8 cellular contexts compared by ENCODE assay signal in genomic region chr12:56127485-56127887, GRCh38. TPM values are rescaled to one million over a fixed set of nuclear protein-coding genes. Genes with fewer than 3 reads are reported as not detected.
A peak's percentile ranks its signal among the peaks of the same experiment; 100 is the strongest.
DNase-seq lines count a peak whose midpoint lies in the region; ATAC-seq, FAIRE-seq and TF ChIP-seq lines count a peak whose summit lies in the region.

No MANE protein-coding gene starts in this region.

- H3K27me3 Mint-ChIP-seq in CD4-positive, alpha-beta T cell, result no peaks in the 10 kb centered on the region

- peaks cover 12% of the 10 kb centered on the region for H3K23me2 ChIP-seq in H1 (ENCODE audit: low read depth, low read length)

- H3K4me3 ChIP-seq in OCI-LY3 (ENCODE audit: low read length) (peak overlapping the region; percentile 77), H1 (ENCODE audit: extremely low read depth in 1 of 4, insufficient read depth in 2 of 4, low read depth in 3 of 4, low read length in 4 of 4) (peak overlapping the region; percentile 26 to 59 (median 34))

- H4K20me1 ChIP-seq in OCI-LY3 (ENCODE audit: insufficient read depth, low read length) (no peaks in the 10 kb centered on the region), H1 (replicated peaks in 1 of 2; ENCODE audit: control insufficient read depth in 1 of 2, insufficient read depth in 2 of 2, low read length in 2 of 2) (peaks cover 0 to 2% of the 10 kb centered on the region in 2 experiments)

- H3K27ac Mint-ChIP-seq in CD4-positive, alpha-beta T cell, result peak overlapping the region; percentile 86

- H2BK5ac ChIP-seq in H1 (ENCODE audit: low read depth, low read length), result no peak overlapping the region

- H4K91ac ChIP-seq in H1 (replicated peaks; ENCODE audit: insufficient read length, low read length), result no peak overlapping the region

- no peak for TF ChIP-seq EP300 in H1 (IDR thresholded peaks at IDR 0.05; ENCODE audit: borderline replicate concordance in 1 of 2, low read depth in 2 of 2, low read length in 2 of 2)

- H3K4me1 Mint-ChIP-seq in CD4-positive, alpha-beta T cell (ENCODE audit: low read depth), result peaks cover 69% of the 10 kb centered on the region

- H2AFZ ChIP-seq in OCI-LY3 (ENCODE audit: low read depth, low read length), result no peak overlapping the region; the same call in 1 of the 2 replicates
- no peak overlapping the region for H2AFZ ChIP-seq in H1 (ENCODE audit: low read length)

- no peaks in the 10 kb centered on the region for H3K9me3 ChIP-seq in CD4-positive, alpha-beta T cell (ENCODE audit: control insufficient read depth, low read length)
- H3K9me3 ChIP-seq in OCI-LY3 (ENCODE audit: insufficient read depth, low read length) (no peaks in the 10 kb centered on the region), H1 (ENCODE audit: insufficient read depth in 2 of 2, low read depth in 1 of 2, low read length in 1 of 2) (no peaks in the 10 kb centered on the region; a peak in 1 of 4 replicates)

- peaks cover 29% of the 10 kb centered on the region for H3K4me1 ChIP-seq in OCI-LY3 (ENCODE audit: low read length)
- H3K4me1 ChIP-seq in H1 (replicated peaks in 1 of 4; ENCODE audit: control insufficient read depth in 3 of 4, insufficient read depth in 4 of 4, low read length in 3 of 4), result peaks cover 0 to 13% (median 5%) of the 10 kb centered on the region in 4 experiments; a peak in 5 of 7 replicates

- peak overlapping the region; percentile 56 for H3K27ac ChIP-seq in CD4-positive, alpha-beta T cell (ENCODE audit: low read depth, low read length)
- H3K27ac ChIP-seq in OCI-LY3 (ENCODE audit: low read length), result peak overlapping the region; percentile 97
- H3K27ac ChIP-seq in H1 (ENCODE audit: low read depth, low read length), result peak overlapping the region; percentile 70

- H3K9ac ChIP-seq in OCI-LY3 (ENCODE audit: low read length) (peak overlapping the region; percentile 74), H1 (replicated peaks in 1 of 4; ENCODE audit: extremely low read depth in 1 of 4, low read depth in 3 of 4, low read length in 3 of 4) (peak overlapping the region in 3 of 4 experiments; percentile 42 to 79 (median 64); a peak in 5 of 7 replicates)

- no peaks in the 10 kb centered on the region for H3K9me3 Mint-ChIP-seq in CD4-positive, alpha-beta T cell

- no peak for ATAC-seq in CD4-positive, alpha-beta T cell (ENCODE audit: poor library complexity)
- ATAC-seq in omental fat pad (ENCODE audit: low FRiP score) (peak; percentile 2), GM21423 (IDR thresholded peaks at IDR 0.05; ENCODE audit: unreplicated experiment) (no peak), HG02759 (IDR thresholded peaks at IDR 0.05; ENCODE audit: unreplicated experiment) (no peak)

- peaks cover 48% of the 10 kb centered on the region for H3K36me3 Mint-ChIP-seq in CD4-positive, alpha-beta T cell (ENCODE audit: low read depth)

- H3K23ac ChIP-seq in H1 (ENCODE audit: insufficient read length), result no peak overlapping the region

- no peak; a peak in 1 of 3 replicates for TF ChIP-seq POLR2A in H1 (IDR thresholded peaks at IDR 0.05; ENCODE audit: control extremely low read depth in 1 of 2, low read depth in 2 of 2, low read length in 2 of 2)

- H3K4ac ChIP-seq in H1 (replicated peaks; ENCODE audit: insufficient read length, low read depth, low read length), result no peak overlapping the region

- H3K4me3 Mint-ChIP-seq in CD4-positive, alpha-beta T cell, result peak overlapping the region; percentile 97

- no peaks in the 10 kb centered on the region for H3K79me1 ChIP-seq in H1 (ENCODE audit: low read depth, low read length)

- no peaks in the 10 kb centered on the region for H3K27me3 ChIP-seq in CD4-positive, alpha-beta T cell (ENCODE audit: control insufficient read depth, insufficient read depth, low read length)
- H3K27me3 ChIP-seq in OCI-LY3 (ENCODE audit: low read depth, low read length) (no peaks in the 10 kb centered on the region), H1 (replicated peaks in 1 of 4; ENCODE audit: control insufficient read depth in 3 of 4, extremely low read depth in 1 of 4, insufficient read depth in 3 of 4, low read length in 3 of 4) (no peaks in the 10 kb centered on the region)

- POLR2A ChIA-PET in CD4-positive, alpha-beta T cell (lab: Charles Lee), result interaction anchor here (0.6 to 6.5 kb wide), 33 partner anchors 10 to 1847 kb away, joined by 3 to 133 read pairs (median 5); partner anchors contain the start of genes BAZ2A, CBX5, CNPY2 and DNAJC14
- POLR2A ChIA-PET in H1 (lab: Charles Lee; ENCODE audit: partially characterized antibody), result interaction anchor here (0.6 to 5.3 kb wide), 15 partner anchors 9 to 139 kb away, joined by 3 to 161 read pairs (median 5); partner anchors contain the start of genes COQ10A, ERBB3, MYL6B and PA2G4

- no peak for TF ChIP-seq RAD21 in H1 (IDR thresholded peaks at IDR 0.05 in 1 of 2, conservative IDR thresholded peaks at IDR 0.05 in 1 of 2; ENCODE audit: low read depth in 2 of 2, low read length in 2 of 2)

- H4K5ac ChIP-seq in H1 (ENCODE audit: insufficient read length, low read depth, low read length), result no peak overlapping the region

- no peak for TF ChIP-seq CTCF in CD4-positive, alpha-beta T cell (IDR thresholded peaks at IDR 0.05)
- TF ChIP-seq CTCF in OCI-LY3 (IDR thresholded peaks at IDR 0.05; ENCODE audit: low read depth, low read length) (no peak), H1 (IDR thresholded peaks at IDR 0.05; ENCODE audit: control extremely low read depth in 1 of 3, insufficient read depth in 1 of 3, low read depth in 1 of 3, low read length in 3 of 3) (no peak), omental fat pad (IDR thresholded peaks at IDR 0.05) (no peak)

- peak overlapping the region; percentile 96 for H3K4me2 ChIP-seq in OCI-LY3 (ENCODE audit: low read length)
- peak overlapping the region; percentile 70 to 98 for H3K4me2 ChIP-seq in H1 (ENCODE audit: insufficient read depth in 1 of 2, low read depth in 2 of 2, low read length in 2 of 2)

- WGBS in H1 (ENCODE audit: extremely low coverage in 1 of 2, insufficient coverage in 1 of 2, insufficient read length in 1 of 2, insufficient replicate concordance in 2 of 2, low coverage in 1 of 2, low lambda C conversion rate in 2 of 2, missing lambda C conversion rate in 1 of 2), 2 experiments, result 7% methylated on average over 8 of the region's 8 CpGs; no CpG with 5 or more reads in 1 of the 2 experiments

- no peak overlapping the region for H2BK20ac ChIP-seq in H1 (ENCODE audit: low read length)

- H3K56ac ChIP-seq in H1 (replicated peaks; ENCODE audit: insufficient read length, low read depth, low read length), result no peak overlapping the region

- H2BK12ac ChIP-seq in H1 (ENCODE audit: low read depth, low read length), result no peak overlapping the region

- no peak overlapping the region for H4K8ac ChIP-seq in H1 (ENCODE audit: extremely low read depth, insufficient read depth, low read length)

- H3K36me3 ChIP-seq in OCI-LY3 (replicated peaks; ENCODE audit: low read depth, low read length), result peaks cover 23% of the 10 kb centered on the region
- peaks cover 11 to 22% (median 18%) of the 10 kb centered on the region in 4 experiments for H3K36me3 ChIP-seq in H1 (ENCODE audit: control insufficient read depth in 2 of 4, insufficient read depth in 4 of 4, low read length in 3 of 4)

- H3K14ac ChIP-seq in H1 (ENCODE audit: insufficient read length), result no peak overlapping the region

- CTCF ChIA-PET in CD4-positive, alpha-beta T cell (lab: Charles Lee), result interaction anchor here (0.6 to 9.6 kb wide), 11 partner anchors 10 to 389 kb away, joined by 3 to 138 read pairs (median 5); partner anchors contain the start of genes ANKRD52, MYL6, MYL6B and SMARCC2
- CTCF ChIA-PET in H1 (lab: Charles Lee; ENCODE audit: partially characterized antibody), result interaction anchor here (0.6 to 5.4 kb wide), 14 partner anchors 8 to 133 kb away, joined by 3 to 46 read pairs (median 6); partner anchors contain the start of genes RNF41, SMARCC2 and ZC3H10

- H3K79me2 ChIP-seq in OCI-LY3 (ENCODE audit: low read length), result peaks cover 11% of the 10 kb centered on the region
- peaks cover 0 to 10% of the 10 kb centered on the region in 2 experiments; a peak in 1 of 4 replicates for H3K79me2 ChIP-seq in H1 (ENCODE audit: control insufficient read depth in 1 of 2, insufficient read depth in 2 of 2, low read length in 2 of 2)

- intact Hi-C loops in CD4-positive, alpha-beta T cell (cut with DNase I, micrococcal nuclease), result loop anchor here (2.0 to 5.0 kb wide), 3 partner anchors 61 to 385 kb away; partner anchors contain the start of genes CS (in 1 of the 2), GDF11 (in 1 of the 2) and SMARCC2 (in 1 of the 2)

- no peak overlapping the region for H2BK15ac ChIP-seq in H1 (ENCODE audit: low read length)

- H3K18ac ChIP-seq in H1 (ENCODE audit: extremely low read depth, low read length), result no peak overlapping the region

- no peak overlapping the region for H2BK120ac ChIP-seq in H1 (replicated peaks; ENCODE audit: low read depth, low read length)

- FAIRE-seq in H1 (lab: Jason Lieb, UNC), result no peak
- no peak for FAIRE-seq in urothelium cell line (lab: Jason Lieb, UNC)

- H2AK5ac ChIP-seq in H1 (ENCODE audit: low read depth, low read length), result no peak overlapping the region

- no peak for DNase-seq in CD4-positive, alpha-beta T cell
- no peak for DNase-seq in H1 (ENCODE audit: low read depth in 1 of 2, low spot score in 2 of 2)
- DNase-seq in omental fat pad (ENCODE audit: low spot score), result no peak
- no peak for DNase-seq in T1000 (lab: John Stamatoyannopoulos, UW)
- no peak for DNase-seq in urothelium cell line (ENCODE audit: low spot score)

RNA-seq across cellular contexts. Expression of gene ESYT1, which starts 0.6 kb away (rescaled TPM):
- total RNA-seq in CD4-positive, alpha-beta T cell, result 10 to 100 TPM; 88.5 to 90.3 TPM
- 85.1 and 86.9 TPM in 2 replicates for total RNA-seq in H1 (2021; fragmentation: NEBNext Ultra II Directional; extraction: Animal tissue kit (Norgen Biotek cat#: 25700))
- 165 and 174 TPM in 2 replicates for polyA plus RNA-seq in H1 (2011; rRNA removed)
- 109 TPM for polyA plus RNA-seq in H1 (2011; cell fraction: cytosol; rRNA removed)
- polyA plus RNA-seq in H1 (2011; cell fraction: nucleus; rRNA removed), result 167 TPM
- 58.5 to 85.3 TPM (median 79.3 TPM) in 4 replicates for polyA plus RNA-seq in H1 (2012, experiment 1 of 2)
- 88.6 TPM for polyA plus RNA-seq in H1 (2012, experiment 2 of 2)
- 133 TPM for polyA plus RNA-seq in H1 (2013, experiment 1 of 2)
- 120 TPM for polyA plus RNA-seq in H1 (2013, experiment 2 of 2)
- 180 and 199 TPM in 2 replicates for polyA minus RNA-seq in H1 (2011; rRNA and poly(A)+ RNA removed)
- 107 TPM for polyA minus RNA-seq in H1 (2011; cell fraction: cytosol; rRNA and poly(A)+ RNA removed)
- polyA minus RNA-seq in H1 (2011; cell fraction: nucleus; rRNA and poly(A)+ RNA removed), result 81.1 TPM
- total RNA-seq in omental fat pad, result 100 to 1,000 TPM; 129 to 447 (median 345) TPM

RNA-seq across cellular contexts. Expression of gene ZC3H10, which starts 9.4 kb away (rescaled TPM):
- 1 to 10 TPM; 6.3 to 8.9 TPM for total RNA-seq in CD4-positive, alpha-beta T cell
- 11.2 and 12.5 TPM in 2 replicates for total RNA-seq in H1 (2021; fragmentation: NEBNext Ultra II Directional; extraction: Animal tissue kit (Norgen Biotek cat#: 25700))
- 4.0 and 5.1 TPM in 2 replicates for polyA plus RNA-seq in H1 (2011; rRNA removed)
- 4.3 TPM for polyA plus RNA-seq in H1 (2011; cell fraction: cytosol; rRNA removed)
- 7.6 TPM for polyA plus RNA-seq in H1 (2011; cell fraction: nucleus; rRNA removed)
- 4.6 to 7.7 TPM (median 5.1 TPM) in 4 replicates for polyA plus RNA-seq in H1 (2012, experiment 1 of 2)
- 3.7 TPM for polyA plus RNA-seq in H1 (2012, experiment 2 of 2)
- 4.2 TPM for polyA plus RNA-seq in H1 (2013, experiment 1 of 2)
- 3.9 TPM for polyA plus RNA-seq in H1 (2013, experiment 2 of 2)
- 10.7 and 15.3 TPM in 2 replicates for polyA minus RNA-seq in H1 (2011; rRNA and poly(A)+ RNA removed)
- polyA minus RNA-seq in H1 (2011; cell fraction: cytosol; rRNA and poly(A)+ RNA removed), result 7.1 TPM
- 34.0 TPM for polyA minus RNA-seq in H1 (2011; cell fraction: nucleus; rRNA and poly(A)+ RNA removed)
- total RNA-seq in omental fat pad, result 1 to 10 TPM; 3.5 to 5.5 (median 4.9) TPM

RNA-seq across cellular contexts. Expression of gene RPL41, which starts 11.1 kb away (rescaled TPM):
- total RNA-seq in CD4-positive, alpha-beta T cell, result 1,000 to 10,000 TPM; 5,865 to 5,989 TPM
- 4,440 and 4,619 TPM in 2 replicates for total RNA-seq in H1 (2021; fragmentation: NEBNext Ultra II Directional; extraction: Animal tissue kit (Norgen Biotek cat#: 25700))
- polyA plus RNA-seq in H1 (2011; rRNA removed), result 10,552 and 16,488 TPM in 2 replicates
- polyA plus RNA-seq in H1 (2011; cell fraction: cytosol; rRNA removed), result 15,274 TPM
- polyA plus RNA-seq in H1 (2011; cell fraction: nucleus; rRNA removed), result 5,028 TPM
- 8,984 to 12,435 TPM (median 10,789 TPM) in 4 replicates for polyA plus RNA-seq in H1 (2012, experiment 1 of 2)
- polyA plus RNA-seq in H1 (2012, experiment 2 of 2), result 8,788 TPM
- 16,458 TPM for polyA plus RNA-seq in H1 (2013, experiment 1 of 2)
- 15,195 TPM for polyA plus RNA-seq in H1 (2013, experiment 2 of 2)
- 1,518 and 2,159 TPM in 2 replicates for polyA minus RNA-seq in H1 (2011; rRNA and poly(A)+ RNA removed)
- polyA minus RNA-seq in H1 (2011; cell fraction: cytosol; rRNA and poly(A)+ RNA removed), result 1,097 TPM
- 1,566 TPM for polyA minus RNA-seq in H1 (2011; cell fraction: nucleus; rRNA and poly(A)+ RNA removed)
- total RNA-seq in omental fat pad, result 1,000 to 10,000 TPM; 2,553 to 3,094 (median 2,929) TPM

RNA-seq across cellular contexts. Expression of gene PA2G4, which starts 23.1 kb away (rescaled TPM):
- total RNA-seq in CD4-positive, alpha-beta T cell, result 10 to 100 TPM; 51.0 to 61.0 TPM
- 237 and 242 TPM in 2 replicates for total RNA-seq in H1 (2021; fragmentation: NEBNext Ultra II Directional; extraction: Animal tissue kit (Norgen Biotek cat#: 25700))
- polyA plus RNA-seq in H1 (2011; rRNA removed), result 100 and 159 TPM in 2 replicates
- 270 TPM for polyA plus RNA-seq in H1 (2011; cell fraction: cytosol; rRNA removed)
- polyA plus RNA-seq in H1 (2011; cell fraction: nucleus; rRNA removed), result 92.3 TPM
- 246 to 284 TPM (median 256 TPM) in 4 replicates for polyA plus RNA-seq in H1 (2012, experiment 1 of 2)
- 222 TPM for polyA plus RNA-seq in H1 (2012, experiment 2 of 2)
- polyA plus RNA-seq in H1 (2013, experiment 1 of 2), result 251 TPM
- 249 TPM for polyA plus RNA-seq in H1 (2013, experiment 2 of 2)
- polyA minus RNA-seq in H1 (2011; rRNA and poly(A)+ RNA removed), result 112 and 145 TPM in 2 replicates
- polyA minus RNA-seq in H1 (2011; cell fraction: cytosol; rRNA and poly(A)+ RNA removed), result 102 TPM
- 72.8 TPM for polyA minus RNA-seq in H1 (2011; cell fraction: nucleus; rRNA and poly(A)+ RNA removed)
- total RNA-seq in omental fat pad, result 100 to 1,000 TPM in 3 of 4 donors, 10 to 100 TPM in 1; 90.2 to 232 (median 119) TPM

RNA-seq across cellular contexts. Expression of gene MYL6B, which starts 24.9 kb away (rescaled TPM):
- 1 to 10 TPM; 6.2 to 6.4 TPM for total RNA-seq in CD4-positive, alpha-beta T cell
- total RNA-seq in H1 (2021; fragmentation: NEBNext Ultra II Directional; extraction: Animal tissue kit (Norgen Biotek cat#: 25700)), result 162 and 163 TPM in 2 replicates
- 146 and 202 TPM in 2 replicates for polyA plus RNA-seq in H1 (2011; rRNA removed)
- 203 TPM for polyA plus RNA-seq in H1 (2011; cell fraction: cytosol; rRNA removed)
- polyA plus RNA-seq in H1 (2011; cell fraction: nucleus; rRNA removed), result 101 TPM
- 157 to 234 TPM (median 189 TPM) in 4 replicates for polyA plus RNA-seq in H1 (2012, experiment 1 of 2)
- polyA plus RNA-seq in H1 (2012, experiment 2 of 2), result 181 TPM
- 142 TPM for polyA plus RNA-seq in H1 (2013, experiment 1 of 2)
- polyA plus RNA-seq in H1 (2013, experiment 2 of 2), result 154 TPM
- polyA minus RNA-seq in H1 (2011; rRNA and poly(A)+ RNA removed), result 25.3 and 42.8 TPM in 2 replicates
- polyA minus RNA-seq in H1 (2011; cell fraction: cytosol; rRNA and poly(A)+ RNA removed), result 43.2 TPM
- 35.9 TPM for polyA minus RNA-seq in H1 (2011; cell fraction: nucleus; rRNA and poly(A)+ RNA removed)
- 10 to 100 TPM; 25.8 to 42.4 (median 31.8) TPM for total RNA-seq in omental fat pad
